In the genomic region with DNA sequence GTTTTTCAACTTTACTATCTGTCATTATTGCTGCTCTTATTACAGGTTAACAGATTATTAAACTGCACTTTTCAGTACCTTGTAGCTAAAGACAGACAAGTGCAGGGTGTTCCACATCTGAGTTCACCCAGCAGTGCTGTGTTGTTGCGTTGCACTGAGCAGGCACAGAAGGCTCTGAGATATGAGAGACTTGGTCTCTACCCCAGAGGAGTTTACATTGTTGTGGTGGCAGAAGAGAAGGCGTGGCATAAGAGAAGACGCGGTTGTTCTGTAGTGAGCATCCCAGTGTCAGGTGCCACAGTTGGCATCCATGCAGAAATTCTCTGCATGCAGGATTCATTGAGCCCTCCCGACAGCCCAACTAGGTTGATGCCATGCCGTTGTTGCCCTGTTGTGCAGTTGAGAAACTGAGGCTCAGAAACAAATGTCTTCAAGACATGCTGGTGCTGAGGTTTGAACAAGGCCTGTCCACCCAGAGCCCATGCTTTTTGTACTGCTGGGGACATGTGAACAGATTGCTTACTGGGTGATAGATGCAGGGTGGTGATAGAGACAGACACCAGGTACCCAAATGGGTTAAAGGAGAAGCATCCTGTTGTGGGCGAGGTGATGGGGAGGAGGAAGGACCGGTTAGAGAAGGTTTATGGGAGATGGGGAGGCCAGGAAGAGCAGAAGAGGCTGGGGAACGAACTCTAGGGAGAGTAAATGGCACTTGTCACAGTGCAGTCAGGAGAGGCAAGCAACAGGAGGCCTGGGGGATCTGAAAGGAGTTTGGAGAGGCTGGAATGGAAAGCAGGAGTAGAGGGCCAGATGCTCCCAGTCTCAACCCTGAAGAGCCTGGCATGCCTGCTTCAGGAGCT, we compare ENCODE assay signal across 14 cellular contexts. TPM values are rescaled to one million over a fixed set of nuclear protein-coding genes. Genes with fewer than 3 reads are reported as not detected.
DNase-seq lines count a peak whose midpoint lies in the region; ATAC-seq and TF ChIP-seq lines count a peak whose summit lies in the region.
"Had no signal": no experiment of that assay in that cellular context is flagged by ENCODE, and none has a peak within 500 bp of the region (broad histone marks: within the 10 kb centered on the region; RNA-seq: fewer than 3 reads in every experiment).

No MANE protein-coding gene starts in this region.

- peaks cover 7% of the 10 kb centered on the region for H3K4me1 ChIP-seq in colonic mucosa
- H3K4me1 ChIP-seq in tibial artery = peaks cover 0 to 98% (median 82%) of the 10 kb centered on the region in 4 donors

- peak overlapping the region in 1 of 2 donors; percentile 20 for H3K9ac ChIP-seq in colonic mucosa (ENCODE audit: low read depth in 2 of 2, low read length in 2 of 2)

- H3K27ac ChIP-seq in colonic mucosa (peak overlapping the region; percentile 46), tibial artery (peak overlapping the region; percentile 89 to 91)

- peaks cover 32% of the 10 kb centered on the region for H3K4me1 Mint-ChIP-seq in activated naive CD8-positive, alpha-beta T cell (ENCODE audit: low read depth)
- H3K4me1 Mint-ChIP-seq in activated naive CD8-positive, alpha-beta T cell treated with anti-CD3 and anti-CD28 coated beads for 36 hours = peaks cover 17% of the 10 kb centered on the region
- peaks cover 88% of the 10 kb centered on the region for H3K4me1 Mint-ChIP-seq in nephron
- peaks cover 23 to 34% of the 10 kb centered on the region in 2 donors for H3K4me1 Mint-ChIP-seq in stimulated activated naive B cell treated with anti-CD40 and anti-IgM and Interleukin-4, amounts not matched to agents 10 μg/mL and 1 μg/mL and 100 μg/mL, for 72 hours

- H3K9me3 ChIP-seq in colonic mucosa = no peaks in the 10 kb centered on the region
- no peaks in the 10 kb centered on the region for H3K9me3 ChIP-seq in tibial artery
- H3K9me3 ChIP-seq: adrenal gland, upper lobe of right lung had no signal

- H3K4me3 Mint-ChIP-seq in activated naive CD8-positive, alpha-beta T cell = no peak overlapping the region
- H3K4me3 Mint-ChIP-seq in activated naive CD8-positive, alpha-beta T cell treated with anti-CD3 and anti-CD28 coated beads for 36 hours = no peak overlapping the region
- peak overlapping the region; percentile 3 to 5 (median 4) for H3K4me3 Mint-ChIP-seq in nephron
- H3K4me3 Mint-ChIP-seq in stimulated activated naive B cell treated with anti-CD40 and anti-IgM and Interleukin-4, amounts not matched to agents 10 μg/mL and 1 μg/mL and 100 μg/mL, for 72 hours = no peak overlapping the region
- H3K4me3 Mint-ChIP-seq: memory B cell had no signal

- no peak for ATAC-seq in stimulated activated naive B cell treated with anti-CD40 and anti-IgM and Interleukin-4, amounts not matched to agents 10 μg/mL and 1 μg/mL and 100 μg/mL, for 72 hours (replicated peaks)
- ATAC-seq: sciatic nerve, upper lobe of right lung had no signal

- intact Hi-C loops in colonic mucosa (cut with DNase I) = no loop called here
- intact Hi-C loops in tibial artery (cut with DNase I; ENCODE audit: low total_unique reads) = no loop called here

- no peaks in the 10 kb centered on the region for H3K27me3 ChIP-seq in colonic mucosa
- no peaks in the 10 kb centered on the region for H3K27me3 ChIP-seq in tibial artery
- H3K27me3 ChIP-seq: adrenal gland, upper lobe of right lung had no signal

- H3K36me3 Mint-ChIP-seq in activated naive CD8-positive, alpha-beta T cell = no peaks in the 10 kb centered on the region
- H3K36me3 Mint-ChIP-seq in activated naive CD8-positive, alpha-beta T cell treated with anti-CD3 and anti-CD28 coated beads for 36 hours = peaks cover 2% of the 10 kb centered on the region
- peaks cover 18% of the 10 kb centered on the region for H3K36me3 Mint-ChIP-seq in nephron (ENCODE audit: low read depth)
- no peaks in the 10 kb centered on the region for H3K36me3 Mint-ChIP-seq in stimulated activated naive B cell treated with anti-CD40 and anti-IgM and Interleukin-4, amounts not matched to agents 10 μg/mL and 1 μg/mL and 100 μg/mL, for 72 hours
- H3K36me3 Mint-ChIP-seq: memory B cell had no signal

- no peaks in the 10 kb centered on the region for H3K27me3 Mint-ChIP-seq in activated naive CD8-positive, alpha-beta T cell
- no peaks in the 10 kb centered on the region for H3K27me3 Mint-ChIP-seq in activated naive CD8-positive, alpha-beta T cell treated with anti-CD3 and anti-CD28 coated beads for 36 hours
- H3K27me3 Mint-ChIP-seq in nephron (ENCODE audit: low read depth) = no peaks in the 10 kb centered on the region
- H3K27me3 Mint-ChIP-seq in stimulated activated naive B cell treated with anti-CD40 and anti-IgM and Interleukin-4, amounts not matched to agents 10 μg/mL and 1 μg/mL and 100 μg/mL, for 72 hours = no peaks in the 10 kb centered on the region
- H3K27me3 Mint-ChIP-seq: memory B cell had no signal

- no peak for DNase-seq in activated naive CD8-positive, alpha-beta T cell treated with anti-CD3 and anti-CD28 coated beads for 36 hours
- no peak for DNase-seq in colonic mucosa
- DNase-seq in tibial artery = no peak
- no peak for DNase-seq in stimulated activated naive B cell treated with anti-CD40 and anti-IgM and Interleukin-4, amounts not matched to agents 10 μg/mL and 1 μg/mL and 100 μg/mL, for 72 hours
- no peak for DNase-seq in GM19238 (ENCODE audit: insufficient read length, low spot score)
- DNase-seq in OCI-M2 (lab: John Stamatoyannopoulos, UW; ENCODE audit: unreplicated experiment) = no peak
- DNase-seq: SHP77, upper lobe of right lung had no signal

- H3K4me3 ChIP-seq in colonic mucosa = no peak overlapping the region
- H3K4me3 ChIP-seq in tibial artery = no peak overlapping the region
- H3K4me3 ChIP-seq: adrenal gland, upper lobe of right lung had no signal

- no peaks in the 10 kb centered on the region for H3K9me3 Mint-ChIP-seq in activated naive CD8-positive, alpha-beta T cell (ENCODE audit: low read depth)
- H3K9me3 Mint-ChIP-seq in activated naive CD8-positive, alpha-beta T cell treated with anti-CD3 and anti-CD28 coated beads for 36 hours = no peaks in the 10 kb centered on the region
- no peaks in the 10 kb centered on the region for H3K9me3 Mint-ChIP-seq in nephron
- H3K9me3 Mint-ChIP-seq in stimulated activated naive B cell treated with anti-CD40 and anti-IgM and Interleukin-4, amounts not matched to agents 10 μg/mL and 1 μg/mL and 100 μg/mL, for 72 hours = no peaks in the 10 kb centered on the region
- H3K9me3 Mint-ChIP-seq: memory B cell had no signal

- H3K36me3 ChIP-seq in colonic mucosa = no peaks in the 10 kb centered on the region
- no peaks in the 10 kb centered on the region for H3K36me3 ChIP-seq in tibial artery
- H3K36me3 ChIP-seq: adrenal gland, upper lobe of right lung had no signal

- TF ChIP-seq CTCF in colonic mucosa (IDR thresholded peaks at IDR 0.05) = no peak
- no peak for TF ChIP-seq CTCF in nephron (IDR thresholded peaks at IDR 0.05; ENCODE audit: unreplicated experiment in 3 of 3)
- no peak for TF ChIP-seq CTCF in tibial artery (IDR thresholded peaks at IDR 0.05)

- H3K27ac Mint-ChIP-seq in activated naive CD8-positive, alpha-beta T cell = peak overlapping the region; percentile 35
- H3K27ac Mint-ChIP-seq in activated naive CD8-positive, alpha-beta T cell treated with anti-CD3 and anti-CD28 coated beads for 36 hours = no peak overlapping the region
- H3K27ac Mint-ChIP-seq in nephron = peak overlapping the region; percentile 68 to 82 (median 74)
- no peak overlapping the region for H3K27ac Mint-ChIP-seq in stimulated activated naive B cell treated with anti-CD40 and anti-IgM and Interleukin-4, amounts not matched to agents 10 μg/mL and 1 μg/mL and 100 μg/mL, for 72 hours

RNA-seq across cellular contexts. Expression of gene ABL1, which starts 8.2 kb away (rescaled TPM):
- 10 to 100 TPM; 37.9 to 38.5 TPM for total RNA-seq in activated naive CD8-positive, alpha-beta T cell treated with anti-CD3 and anti-CD28 coated beads for 36 hours
- total RNA-seq in colonic mucosa = 10 to 100 TPM; 86.0 to 97.9 TPM

RNA-seq across cellular contexts. Expression of gene QRFP, which starts 53.3 kb away (rescaled TPM):
- not detected for total RNA-seq in activated naive CD8-positive, alpha-beta T cell treated with anti-CD3 and anti-CD28 coated beads for 36 hours
- under 1 TPM in 1 of 2 donors, not detected in 1; 0.77 TPM for total RNA-seq in colonic mucosa
- total RNA-seq: adrenal gland, M059J, sciatic nerve, upper lobe of right lung had no signal

Comparison
In these comparisons a context has a peak if more than half of its experiments do, and no peak if none do; other contexts are left out.
1. H3K27ac Mint-ChIP-seq: peak in activated naive CD8-positive, alpha-beta T cell (single experiment) and nephron (3 of 3); none in activated naive CD8-positive, alpha-beta T cell treated with anti-CD3 and anti-CD28 coated beads for 36 hours (single experiment) and stimulated activated naive B cell treated with anti-CD40 and anti-IgM and Interleukin-4, amounts not matched to agents 10 μg/mL and 1 μg/mL and 100 μg/mL, for 72 hours (single experiment).
2. H3K4me3 Mint-ChIP-seq: peak in nephron (3 of 3); none in activated naive CD8-positive, alpha-beta T cell (single experiment), activated naive CD8-positive, alpha-beta T cell treated with anti-CD3 and anti-CD28 coated beads for 36 hours (single experiment) and stimulated activated naive B cell treated with anti-CD40 and anti-IgM and Interleukin-4, amounts not matched to agents 10 μg/mL and 1 μg/mL and 100 μg/mL, for 72 hours (0 of 2).